ENCODE assay signal across 8 cellular contexts in the genomic region with DNA sequence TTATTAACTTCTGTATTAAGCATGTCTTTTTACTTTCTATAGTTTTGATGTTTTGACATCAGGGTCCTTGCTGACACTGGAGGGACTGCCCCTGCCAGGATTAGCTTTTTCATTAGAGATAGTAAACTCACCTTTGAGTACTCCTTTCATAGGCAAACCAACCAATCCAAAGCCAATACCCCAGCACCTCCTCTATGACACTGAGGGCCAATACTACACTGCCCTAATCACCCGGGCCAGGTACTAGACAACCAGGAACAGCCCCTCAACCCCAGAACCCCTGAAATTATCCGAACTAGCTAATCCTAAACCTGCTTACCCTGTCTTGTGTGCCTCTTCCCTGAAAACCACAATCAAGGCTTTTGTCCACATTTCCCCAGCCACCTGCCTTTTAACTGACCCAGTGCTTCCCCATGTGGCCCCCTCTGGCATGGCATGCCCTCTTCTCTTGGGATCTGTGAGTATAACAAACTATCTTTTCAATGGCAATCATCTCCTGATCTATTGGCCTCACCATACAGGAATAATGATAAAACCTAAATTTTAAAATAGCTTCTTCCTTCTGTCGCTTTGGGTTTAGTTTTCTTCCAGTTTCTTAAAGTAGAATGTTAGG. TPM values are rescaled to one million over a fixed set of nuclear protein-coding genes. Genes with fewer than 3 reads are reported as not detected.
DNase-seq lines count a peak whose midpoint lies in the region; ATAC-seq, FAIRE-seq and TF ChIP-seq lines count a peak whose summit lies in the region.

No MANE protein-coding gene starts in this region.

- no peak overlapping the region for H3K27ac ChIP-seq in endothelial cell of umbilical vein (ENCODE audit: insufficient read depth, low read depth, low read length)
- H3K27ac ChIP-seq in esophagus muscularis mucosa (replicated peaks in 1 of 4): no peak overlapping the region

- no peak overlapping the region for H3K9ac ChIP-seq in endothelial cell of umbilical vein (replicated peaks; ENCODE audit: extremely low read depth, insufficient read depth, low read length)

- CTCF ChIA-PET in endothelial cell of umbilical vein (lab: Charles Lee): interaction anchor here (1.1 kb wide), 1 partner anchor 16 kb away, joined by 3 read pairs; no protein-coding TSS in a partner anchor

- POLR2A ChIA-PET in endothelial cell of umbilical vein (lab: Charles Lee): interaction anchor here (0.6 kb wide), 1 partner anchor 163 kb away, joined by 4 read pairs; no protein-coding TSS in a partner anchor

- no peak for ATAC-seq in HG02885 (IDR thresholded peaks at IDR 0.05; ENCODE audit: poor library complexity, unreplicated experiment)

- H3K4me3 ChIP-seq in endothelial cell of umbilical vein (replicated peaks in 1 of 3; ENCODE audit: insufficient read depth in 1 of 3, low read depth in 1 of 3, low read length in 3 of 3) (no peak overlapping the region), retinal pigment epithelial cell (ENCODE audit: low read length) (no peak overlapping the region), esophagus muscularis mucosa (no peak overlapping the region)

- peaks cover 4% of the 10 kb centered on the region for H4K20me1 ChIP-seq in endothelial cell of umbilical vein (replicated peaks; ENCODE audit: control insufficient read depth, extremely low read depth, insufficient read depth, low read length)

- dilution Hi-C loops in endothelial cell of umbilical vein (cut with MboI; ENCODE audit: extremely low pct_ligation_motif_present, low sequenced_read_pairs): no loop called here

- H3K79me2 ChIP-seq in endothelial cell of umbilical vein (ENCODE audit: control insufficient read depth, insufficient read depth, low read length): peaks cover 69% of the 10 kb centered on the region

- no TSS peak for BruUV-seq in endothelial cell of umbilical vein (replicated peaks; lab: Mats Ljungman, UMichigan)

- no peaks in the 10 kb centered on the region for H3K9me3 ChIP-seq in endothelial cell of umbilical vein (replicated peaks; ENCODE audit: control insufficient read depth, insufficient read depth, low read length)
- H3K9me3 ChIP-seq in esophagus muscularis mucosa: no peaks in the 10 kb centered on the region

- no peaks in the 10 kb centered on the region for H3K4me1 ChIP-seq in endothelial cell of umbilical vein (ENCODE audit: control insufficient read depth, extremely low read depth, insufficient read depth, low read length)
- peaks cover 0 to 11% (median 2%) of the 10 kb centered on the region in 4 donors for H3K4me1 ChIP-seq in esophagus muscularis mucosa

- no peaks in the 10 kb centered on the region for H3K27me3 ChIP-seq in endothelial cell of umbilical vein (ENCODE audit: control insufficient read depth in 2 of 2, insufficient read depth in 2 of 2, low read length in 2 of 2)
- H3K27me3 ChIP-seq in esophagus muscularis mucosa: no peaks in the 10 kb centered on the region

- H3K4me2 ChIP-seq in endothelial cell of umbilical vein (ENCODE audit: insufficient read depth, low read length): no peak overlapping the region

- peak; percentile 38 for DNase-seq in NCI-H82 (lab: John Stamatoyannopoulos, UW)
- no peak for DNase-seq in NCI-H82 treated with DMSO at 0.1 percent for 48 hours (lab: John Stamatoyannopoulos, UW; ENCODE audit: unreplicated experiment)
- DNase-seq in NCI-H146 (lab: John Stamatoyannopoulos, UW): peak; percentile 36
- DNase-seq in endothelial cell of umbilical vein (ENCODE audit: low read depth, low spot score): no peak
- DNase-seq in retinal pigment epithelial cell (ENCODE audit: low read depth): no peak
- DNase-seq in esophagus muscularis mucosa (ENCODE audit: extremely low spot score): no peak
- DNase-seq in MV-4-11 (lab: John Stamatoyannopoulos, UW): no peak

- TF ChIP-seq POLR2A in endothelial cell of umbilical vein (IDR thresholded peaks at IDR 0.05; ENCODE audit: low read depth, low read length) (no peak), esophagus muscularis mucosa (IDR thresholded peaks at IDR 0.05; ENCODE audit: low read depth) (no peak)

- H3K36me3 ChIP-seq in endothelial cell of umbilical vein (ENCODE audit: control insufficient read depth in 2 of 2, extremely low read depth in 1 of 2, insufficient read depth in 2 of 2, low read length in 2 of 2): peaks cover 3 to 5% of the 10 kb centered on the region in 2 experiments
- no peaks in the 10 kb centered on the region for H3K36me3 ChIP-seq in esophagus muscularis mucosa

- no peaks in the 10 kb centered on the region for H3K9me1 ChIP-seq in endothelial cell of umbilical vein (replicated peaks; ENCODE audit: control insufficient read depth, extremely low read depth, insufficient read depth, low read length)

- no peak overlapping the region for H2AFZ ChIP-seq in endothelial cell of umbilical vein (ENCODE audit: low read depth, low read length)

- peak; percentile 20 to 47 for TF ChIP-seq CTCF in endothelial cell of umbilical vein (IDR thresholded peaks at IDR 0.05; ENCODE audit: extremely low read depth in 1 of 2, insufficient read depth in 1 of 2, low read depth in 1 of 2, low read length in 2 of 2)
- peak; percentile 55 for TF ChIP-seq CTCF in retinal pigment epithelial cell (conservative IDR thresholded peaks at IDR 0.05; ENCODE audit: low read depth, low read length)
- peak in 1 of 3 experiments; percentile 39 for TF ChIP-seq CTCF in esophagus muscularis mucosa (IDR thresholded peaks at IDR 0.05)

- no peak for FAIRE-seq in endothelial cell of umbilical vein (lab: Jason Lieb, UNC)

- no peak for TF ChIP-seq EP300 in esophagus muscularis mucosa (IDR thresholded peaks at IDR 0.05)

- WGBS in esophagus muscularis mucosa: 100% methylated on average over 3 of the region's 3 CpGs

- intact Hi-C loops in endothelial cell of umbilical vein (cut with micrococcal nuclease): no loop called here
- intact Hi-C loops in esophagus muscularis mucosa (cut with DNase I): no loop called here

TF ChIP-seq in endothelial cell of umbilical vein, 7 proteins besides CTCF, POLR2A, EP300 and RAD21:
- TF ChIP-seq MYC (IDR thresholded peaks at IDR 0.05; ENCODE audit: low read depth, low read length) (no peak), JUN (IDR thresholded peaks at IDR 0.05; ENCODE audit: borderline replicate concordance, insufficient read depth, insufficient read length, low read depth) (no peak), FOS (IDR thresholded peaks at IDR 0.05; ENCODE audit: borderline replicate concordance, insufficient read depth, low read length) (no peak), EZH2 (IDR thresholded peaks at IDR 0.05; ENCODE audit: borderline replicate concordance, low read depth, low read length, severe bottlenecking) (no peak), POLR2AphosphoS5 (IDR thresholded peaks at IDR 0.05; ENCODE audit: insufficient read depth, low read depth, low read length) (no peak), GATA2 (IDR thresholded peaks at IDR 0.05; ENCODE audit: insufficient read depth, insufficient read length, low read depth, low read length) (no peak)
- TF ChIP-seq, protein P1, sequence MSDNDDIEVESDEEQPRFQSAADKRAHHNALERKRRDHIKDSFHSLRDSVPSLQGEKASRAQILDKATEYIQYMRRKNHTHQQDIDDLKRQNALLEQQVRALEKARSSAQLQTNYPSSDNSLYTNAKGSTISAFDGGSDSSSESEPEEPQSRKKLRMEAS (IDR thresholded peaks at IDR 0.05; ENCODE audit: insufficient read depth, insufficient read length): no peak

RNA-seq across cellular contexts. Expression of a gene that starts 31.2 kb away (rescaled TPM):
- total RNA-seq in endothelial cell of umbilical vein (130 and 138 TPM in 2 replicates), esophagus muscularis mucosa (100 to 1,000 TPM; 107 to 161 (median 134) TPM)
- 40.4 and 45.0 TPM in 2 replicates for polyA plus RNA-seq in endothelial cell of umbilical vein
- polyA plus RNA-seq in endothelial cell of umbilical vein (2011; cell fraction: cytosol; rRNA removed): 62.9 and 73.4 TPM in 2 replicates
- polyA plus RNA-seq in endothelial cell of umbilical vein (2011; cell fraction: nucleus; rRNA removed): 37.2 and 60.2 TPM in 2 replicates
- 106 and 116 TPM in 2 replicates for polyA plus RNA-seq in endothelial cell of umbilical vein (2012)
- polyA minus RNA-seq in endothelial cell of umbilical vein: 111 and 115 TPM in 2 replicates
- polyA minus RNA-seq in endothelial cell of umbilical vein (2011; cell fraction: cytosol; rRNA and poly(A)+ RNA removed): 74.0 TPM
- 40.4 and 61.4 TPM in 2 replicates for polyA minus RNA-seq in endothelial cell of umbilical vein (2011; cell fraction: nucleus; rRNA and poly(A)+ RNA removed)

RNA-seq across cellular contexts. Expression of a gene that starts 58.0 kb away (rescaled TPM):
- 35.2 and 38.3 TPM in 2 replicates for total RNA-seq in endothelial cell of umbilical vein
- 19.5 and 25.0 TPM in 2 replicates for polyA plus RNA-seq in endothelial cell of umbilical vein
- polyA plus RNA-seq in endothelial cell of umbilical vein (2011; cell fraction: cytosol; rRNA removed): 41.5 and 47.2 TPM in 2 replicates
- polyA plus RNA-seq in endothelial cell of umbilical vein (2011; cell fraction: nucleus; rRNA removed): 22.0 and 26.0 TPM in 2 replicates
- polyA plus RNA-seq in endothelial cell of umbilical vein (2012): 50.6 and 56.3 TPM in 2 replicates
- polyA minus RNA-seq in endothelial cell of umbilical vein: 16.5 and 24.3 TPM in 2 replicates
- polyA minus RNA-seq in endothelial cell of umbilical vein (2011; cell fraction: cytosol; rRNA and poly(A)+ RNA removed): 33.3 TPM
- 10.9 and 20.0 TPM in 2 replicates for polyA minus RNA-seq in endothelial cell of umbilical vein (2011; cell fraction: nucleus; rRNA and poly(A)+ RNA removed)
- 10 to 100 TPM in 3 of 4 donors, 1 to 10 TPM in 1; 8.9 to 18.4 (median 11.5) TPM for total RNA-seq in esophagus muscularis mucosa

Comparison
In these comparisons a context has a peak if more than half of its experiments do, and no peak if none do; other contexts are left out.
1. DNase-seq: peak in NCI-H82 (single experiment) and NCI-H146 (single experiment); none in NCI-H82 treated with DMSO at 0.1 percent for 48 hours (single experiment), endothelial cell of umbilical vein (single experiment), retinal pigment epithelial cell (single experiment), esophagus muscularis mucosa (single experiment) and MV-4-11 (single experiment).